ENCODE assay signal across 11 cellular contexts in the genomic region with DNA sequence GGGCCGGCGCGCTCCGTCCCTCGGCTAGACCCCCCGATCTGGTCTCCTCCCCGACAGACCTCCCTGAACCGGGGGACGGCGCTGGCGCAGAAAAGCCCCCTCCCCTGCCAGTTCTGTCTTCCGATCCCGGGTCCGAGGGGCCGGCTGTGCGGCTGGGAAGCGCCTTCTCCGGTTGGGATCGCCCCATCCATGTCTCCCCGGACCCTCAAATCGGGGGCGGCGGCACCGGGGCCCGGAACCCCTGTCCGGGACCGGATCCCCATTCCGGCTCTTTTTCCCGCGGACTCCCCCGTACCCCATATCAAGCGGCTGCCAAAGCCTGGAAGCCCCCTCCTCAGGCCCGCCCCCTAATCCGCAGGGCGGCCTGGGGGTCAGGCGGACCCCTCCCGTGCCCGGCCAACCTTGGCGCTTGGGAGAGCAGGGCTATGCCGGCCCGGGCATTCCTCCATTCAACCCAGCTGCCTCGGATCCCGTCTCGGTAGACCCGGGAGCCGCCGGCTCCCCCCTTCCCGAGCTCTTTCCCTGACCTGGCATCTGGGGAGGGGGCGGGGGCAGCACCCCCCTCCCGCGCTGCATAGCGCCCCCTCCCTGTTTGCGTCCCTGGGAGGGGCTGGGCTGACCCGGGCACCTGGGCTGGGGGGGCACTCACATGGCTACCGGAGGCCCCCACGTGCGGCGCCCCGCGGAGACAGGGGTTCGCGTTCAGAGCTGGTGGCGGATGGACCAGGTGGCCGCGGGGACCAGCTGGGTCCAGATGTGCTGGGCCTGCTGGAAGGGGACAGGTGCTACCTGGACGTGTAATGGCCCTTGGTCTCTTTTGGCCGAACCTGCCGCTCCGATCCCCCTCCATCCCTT. TPM values are rescaled to one million over a fixed set of nuclear protein-coding genes. Genes with fewer than 3 reads are reported as not detected.
DNase-seq lines count a peak whose midpoint lies in the region; ATAC-seq and TF ChIP-seq lines count a peak whose summit lies in the region.
"Had no signal": no experiment of that assay in that cellular context is flagged by ENCODE, and none has a peak within 500 bp of the region (broad histone marks: within the 10 kb centered on the region; RNA-seq: fewer than 3 reads in every experiment).

No MANE protein-coding gene starts in this region.

- H3K27ac ChIP-seq in SK-N-MC (no peak overlapping the region), sigmoid colon (no peak overlapping the region)

- H3K36me3 ChIP-seq in SK-N-MC (ENCODE audit: insufficient read depth, low read length) (no peaks in the 10 kb centered on the region), sigmoid colon (no peaks in the 10 kb centered on the region)

- WGBS in sigmoid colon, 2 donors: 2 to 6% methylated on average over 69 of the region's 69 CpGs

- no peaks in the 10 kb centered on the region for H3K9me3 ChIP-seq in SK-N-MC (ENCODE audit: low read depth, low read length)
- no peaks in the 10 kb centered on the region for H3K9me3 ChIP-seq in sigmoid colon

- peaks cover 0 to 19% (median 16%) of the 10 kb centered on the region in 4 donors for H3K4me1 ChIP-seq in sigmoid colon

- H3K27me3 ChIP-seq in sigmoid colon: peaks cover 32 to 88% (median 63%) of the 10 kb centered on the region in 3 donors

- peak overlapping the region; percentile 77 for H3K4me3 ChIP-seq in SK-N-MC
- H3K4me3 ChIP-seq in iPS-11a (ENCODE audit: low read depth, low read length): peak overlapping the region; percentile 55
- H3K4me3 ChIP-seq in sigmoid colon: peak overlapping the region in 3 of 4 donors; percentile 19 to 40 (median 39)

- TF ChIP-seq POLR2A in sigmoid colon (IDR thresholded peaks at IDR 0.05): no peak

- ATAC-seq in HG02763 (IDR thresholded peaks at IDR 0.05; ENCODE audit: unreplicated experiment): no peak

- DNase-seq in NCI-H82 (lab: John Stamatoyannopoulos, UW): peak; percentile 25
- no peak for DNase-seq in NCI-H82 treated with DMSO at 0.1 percent for 48 hours (lab: John Stamatoyannopoulos, UW; ENCODE audit: unreplicated experiment)
- no peak for DNase-seq in SK-N-MC (ENCODE audit: low read depth, low spot score)
- DNase-seq in sigmoid colon: peak; percentile 50
- DNase-seq in putamen (ENCODE audit: low spot score): no peak
- DNase-seq in UCSD-AML1 (lab: John Stamatoyannopoulos, UW; ENCODE audit: unreplicated experiment): no peak
- DNase-seq: ACHN; effector CD4-positive, alpha-beta T cell; NCI-H526 treated with DMSO at 0.1 percent for 48 hours had no signal

- no peak for TF ChIP-seq CTCF in sigmoid colon (IDR thresholded peaks at IDR 0.05)

- H3K9ac ChIP-seq in SK-N-MC (ENCODE audit: insufficient read length): no peak overlapping the region

- intact Hi-C loops in sigmoid colon (cut with DNase I): no loop called here

- TF ChIP-seq EP300 in sigmoid colon (IDR thresholded peaks at IDR 0.05): no peak

RNA-seq across cellular contexts. Expression of a gene that starts 0.6 kb away (rescaled TPM):
- 10 to 100 TPM; 21.0 to 60.7 (median 37.5) TPM for total RNA-seq in sigmoid colon
- 10 to 100 TPM; 21.7 to 36.9 (median 23.4) TPM for polyA plus RNA-seq in sigmoid colon

Comparison
In these comparisons a context has a peak if more than half of its experiments do, and no peak if none do; other contexts are left out.
1. DNase-seq: peak in NCI-H82 (single experiment) and sigmoid colon (single experiment); none in NCI-H82 treated with DMSO at 0.1 percent for 48 hours (single experiment), SK-N-MC (single experiment), putamen (single experiment) and UCSD-AML1 (single experiment).
2. Peak in every context shown above with its lines, with median percentiles within 50 percentile points of each other: H3K4me3 ChIP-seq.